In the genomic region with DNA sequence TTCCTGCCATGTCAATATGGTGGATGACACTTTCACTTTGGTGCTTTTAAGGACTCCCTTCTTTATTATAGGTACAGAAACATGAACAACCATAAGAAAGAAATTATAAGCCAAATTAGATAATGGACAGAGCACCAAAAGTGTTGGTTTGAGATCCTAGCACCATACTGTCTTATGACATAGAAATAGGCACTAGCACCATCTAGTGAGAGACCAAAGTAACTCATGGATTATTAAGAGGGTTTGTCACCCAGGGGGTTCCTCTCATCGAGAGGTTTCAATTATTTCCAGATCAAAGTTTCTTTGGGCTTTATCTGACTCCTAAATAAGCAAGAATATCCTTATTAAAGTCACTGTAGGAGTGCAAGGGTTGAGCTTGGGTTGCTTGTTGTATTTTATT, we compare ENCODE assay signal across 9 cellular contexts.
DNase-seq lines count a peak whose midpoint lies in the region; ATAC-seq and TF ChIP-seq lines count a peak whose summit lies in the region.
"Had no signal": no experiment of that assay in that cellular context is flagged by ENCODE, and none has a peak within 500 bp of the region (broad histone marks: within the 10 kb centered on the region; RNA-seq: fewer than 3 reads in every experiment).

No MANE protein-coding gene starts in this region.

- no peak for ATAC-seq in body of pancreas
- no peak for ATAC-seq in gastroesophageal sphincter
- no peak for ATAC-seq in GM19455 (IDR thresholded peaks at IDR 0.05; ENCODE audit: unreplicated experiment)

- H3K27me3 ChIP-seq in body of pancreas (no peaks in the 10 kb centered on the region), gastroesophageal sphincter (no peaks in the 10 kb centered on the region)
- H3K27me3 ChIP-seq: spleen had no signal

- H3K4me1 ChIP-seq in body of pancreas (no peaks in the 10 kb centered on the region), gastroesophageal sphincter (no peaks in the 10 kb centered on the region)
- H3K4me1 ChIP-seq: spleen had no signal

- TF ChIP-seq CTCF in body of pancreas (IDR thresholded peaks at IDR 0.05) (peak in 6 of 7 experiments; percentile 7 to 56 (median 40)), osteocyte (IDR thresholded peaks at IDR 0.05) (peak; percentile 49), gastroesophageal sphincter (IDR thresholded peaks at IDR 0.05) (peak in 1 of 4 experiments; percentile 26)

- H3K36me3 Mint-ChIP-seq in osteocyte (ENCODE audit: unreplicated experiment), result peaks cover 3% of the 10 kb centered on the region

- TF ChIP-seq POLR2A in body of pancreas (IDR thresholded peaks at IDR 0.05) (no peak), gastroesophageal sphincter (IDR thresholded peaks at IDR 0.05) (no peak)

- no peak overlapping the region for H3K4me3 ChIP-seq in body of pancreas
- H3K4me3 ChIP-seq in gastroesophageal sphincter, result no peak overlapping the region
- H3K4me3 ChIP-seq: spleen had no signal

- H3K4me1 Mint-ChIP-seq in osteocyte (ENCODE audit: unreplicated experiment), result peaks cover 14% of the 10 kb centered on the region

- peak overlapping the region; percentile 15 for H3K27ac Mint-ChIP-seq in osteocyte (ENCODE audit: unreplicated experiment)

- intact Hi-C loops in body of pancreas (cut with DNase I), result no loop called here

- H3K9me3 Mint-ChIP-seq in osteocyte (ENCODE audit: unreplicated experiment), result peaks cover 7% of the 10 kb centered on the region

- 16 to 19% methylated on average over 1 of the region's 1 CpG for WGBS in body of pancreas, 2 donors
- 38 to 45% methylated on average over 1 of the region's 1 CpG for WGBS in gastroesophageal sphincter (ENCODE audit: low coverage in 1 of 2), 2 donors

- no peak for TF ChIP-seq EP300 in gastroesophageal sphincter (IDR thresholded peaks at IDR 0.05)

- H3K9me3 ChIP-seq in body of pancreas (no peaks in the 10 kb centered on the region), gastroesophageal sphincter (peaks cover 0 to 8% (median 0%) of the 10 kb centered on the region in 3 donors)

- H3K36me3 ChIP-seq in body of pancreas (replicated peaks in 1 of 2; ENCODE audit: insufficient read depth in 1 of 2, low read depth in 2 of 2) (no peaks in the 10 kb centered on the region), gastroesophageal sphincter (no peaks in the 10 kb centered on the region)
- H3K36me3 ChIP-seq: spleen had no signal

- no peak overlapping the region for H3K27ac ChIP-seq in body of pancreas
- no peak overlapping the region for H3K27ac ChIP-seq in gastroesophageal sphincter
- H3K27ac ChIP-seq: spleen had no signal

- no peak overlapping the region for H3K4me3 Mint-ChIP-seq in osteocyte (ENCODE audit: unreplicated experiment)

- DNase-seq in NCI-H146 (lab: John Stamatoyannopoulos, UW), result peak; percentile 3
- DNase-seq in NCI-H146 treated with DMSO at 0.1 percent for 48 hours (lab: John Stamatoyannopoulos, UW; ENCODE audit: unreplicated experiment), result no peak
- peak; percentile 42 for DNase-seq in NCI-H1092 treated with DMSO at 0.1 percent for 48 hours (lab: John Stamatoyannopoulos, UW)
- DNase-seq in body of pancreas, result no peak
- DNase-seq in osteocyte (ENCODE audit: extremely low spot score, unreplicated experiment), result no peak
- DNase-seq in activated effector memory CD4-positive, alpha-beta T cell treated with anti-CD3 and anti-CD28 coated beads, Interleukin-2, amount 50 U/mL, for 16 hours, result no peak
- DNase-seq: spleen had no signal

- no peaks in the 10 kb centered on the region for H3K27me3 Mint-ChIP-seq in osteocyte (ENCODE audit: unreplicated experiment)

Comparison
In these comparisons a context has a peak if more than half of its experiments do, and no peak if none do; other contexts are left out.
1. DNase-seq: peak in NCI-H146 (single experiment) and NCI-H1092 treated with DMSO at 0.1 percent for 48 hours (single experiment); none in NCI-H146 treated with DMSO at 0.1 percent for 48 hours (single experiment), body of pancreas (0 of 4), osteocyte (single experiment) and activated effector memory CD4-positive, alpha-beta T cell treated with anti-CD3 and anti-CD28 coated beads, Interleukin-2, amount 50 U/mL, for 16 hours (single experiment).